ENCODE assay signal across 13 cellular contexts in the genomic region with DNA sequence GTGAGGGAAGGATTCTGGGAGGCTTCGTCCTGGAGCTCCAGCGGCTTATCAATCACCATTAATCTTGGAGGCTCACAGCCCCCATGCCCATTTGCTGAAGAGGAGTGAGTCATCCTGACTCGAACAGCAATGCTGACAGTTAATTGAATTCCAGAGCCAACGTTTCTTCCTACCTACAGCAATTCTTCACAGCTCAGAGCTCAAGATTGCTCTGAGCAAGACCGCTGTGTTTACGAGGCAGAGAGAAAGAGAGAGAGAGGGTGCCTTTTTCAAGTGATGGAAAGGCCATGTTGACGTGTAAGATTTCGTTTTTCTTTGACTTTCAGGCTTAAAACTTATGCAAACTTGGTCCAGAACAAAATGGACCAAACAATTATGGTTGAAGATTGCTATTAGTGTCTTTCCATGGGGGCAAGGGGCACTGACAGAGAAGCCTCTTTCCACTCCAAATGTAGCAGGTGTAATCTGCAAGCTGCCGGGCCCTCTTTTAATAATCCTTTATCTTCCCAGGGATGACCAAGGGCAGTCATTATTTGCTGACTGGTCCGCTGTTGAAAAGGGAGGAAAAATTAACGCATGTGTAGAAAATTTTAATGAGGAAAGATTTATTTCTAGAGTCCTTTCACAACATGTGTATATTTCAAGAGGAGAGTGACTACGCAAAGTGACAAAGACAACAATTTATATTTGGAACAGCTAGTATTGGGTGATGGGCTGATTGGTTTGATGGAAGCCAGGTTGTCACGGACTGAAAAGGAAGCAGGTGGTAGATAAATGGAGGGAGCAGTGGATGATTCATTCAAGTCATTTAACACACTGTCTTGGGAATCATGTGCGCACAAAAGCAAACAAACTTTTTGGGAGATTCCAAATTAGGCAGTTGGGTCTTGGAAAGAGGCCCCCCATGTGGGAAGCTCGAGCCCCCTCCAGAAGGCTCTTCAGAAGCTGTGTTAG.
DNase-seq lines count a peak whose midpoint lies in the region; FAIRE-seq and TF ChIP-seq lines count a peak whose summit lies in the region.
"Had no signal": no experiment of that assay in that cellular context is flagged by ENCODE, and none has a peak within 500 bp of the region (broad histone marks: within the 10 kb centered on the region; RNA-seq: fewer than 3 reads in every experiment).

No MANE protein-coding gene starts in this region.

- DNase-seq in GM03348 (ENCODE audit: low spot score) (peak; percentile 33), NCI-H2227 treated with DMSO at 0.1 percent for 48 hours (lab: John Stamatoyannopoulos, UW) (peak; percentile 87), brain microvascular endothelial cell (peak; percentile 48), NCI-H526 (lab: John Stamatoyannopoulos, UW) (no peak), GM13976 (ENCODE audit: low spot score) (no peak), mesenteric fat pad (ENCODE audit: low spot score) (no peak), kidney (no peak)
- DNase-seq: activated naive CD8-positive, alpha-beta T cell treated with anti-CD3 and anti-CD28 coated beads, Interleukin-2, amount 10 ng/mL, durations not matched to agents 7 days and 5 days; foreskin melanocyte; naive thymus-derived CD4-positive, alpha-beta T cell; NCI-H1930 had no signal

- in situ Hi-C loops in brain microvascular endothelial cell (cut with HindIII; ENCODE audit: low pct_ligation_motif_present, low sequenced_read_pairs) (loop anchor here (25.0 kb wide), 2 partner anchors 91 to 216 kb away; no protein-coding TSS in a partner anchor), GM13976 (cut with MboI; ENCODE audit: low sequenced_read_pairs, unreplicated experiment) (loop anchor here (25.0 kb wide), 2 partner anchors 91 to 259 kb away; partner anchors contain the start of gene TARBP1)

- no peaks in the 10 kb centered on the region for H3K36me3 ChIP-seq in brain microvascular endothelial cell (replicated peaks)
- no peaks in the 10 kb centered on the region for H3K36me3 ChIP-seq in neural cell (ENCODE audit: insufficient read depth, low read length)
- no peaks in the 10 kb centered on the region for H3K36me3 ChIP-seq in kidney (ENCODE audit: control insufficient read depth in 1 of 2, insufficient read depth in 2 of 2, low read length in 2 of 2)

- H3F3A ChIP-seq in neural cell (ENCODE audit: insufficient read depth, low read length, poor library complexity, severe bottlenecking), result peaks cover 3% of the 10 kb centered on the region

- no peaks in the 10 kb centered on the region for H4K20me1 ChIP-seq in neural cell (ENCODE audit: insufficient read depth)

- H3K9me2 ChIP-seq in neural cell (ENCODE audit: insufficient read depth, low read length), result no peaks in the 10 kb centered on the region

- H3K4me3 ChIP-seq in brain microvascular endothelial cell (ENCODE audit: low read depth, low read length) (no peak overlapping the region), neural cell (ENCODE audit: low read length) (peak overlapping the region; percentile 27), kidney (ENCODE audit: low read length in 2 of 2) (no peak overlapping the region)

- no peaks in the 10 kb centered on the region for H3K9me3 ChIP-seq in neural cell (ENCODE audit: low read length)
- H3K9me3 ChIP-seq in kidney (ENCODE audit: control insufficient read depth in 1 of 2, low read length in 2 of 2), result no peaks in the 10 kb centered on the region

- peak overlapping the region; percentile 30 for H3K4me2 ChIP-seq in neural cell (ENCODE audit: low read length)

- FAIRE-seq in kidney (lab: Jason Lieb, UNC), result no peak
- FAIRE-seq: G401.6 had no signal

- no peak overlapping the region for H2AFZ ChIP-seq in neural cell (ENCODE audit: low read depth, low read length)

- H3K27me3 ChIP-seq in brain microvascular endothelial cell (replicated peaks) (no peaks in the 10 kb centered on the region), neural cell (ENCODE audit: insufficient read depth, low read depth, low read length) (no peaks in the 10 kb centered on the region)

- peak; percentile 78 for TF ChIP-seq EP300 in neural cell (conservative IDR thresholded peaks at IDR 0.05; ENCODE audit: poor library complexity, severe bottlenecking)

- TF ChIP-seq CTCF in brain microvascular endothelial cell (IDR thresholded peaks at IDR 0.05; ENCODE audit: low read depth, low read length, missing control alignments) (no peak), neural cell (IDR thresholded peaks at IDR 0.05; ENCODE audit: poor library complexity, severe bottlenecking) (no peak), GM13976 (IDR thresholded peaks at IDR 0.05; ENCODE audit: borderline replicate concordance, control extremely low read depth, extremely low read depth, insufficient read depth, missing control alignments) (no peak), kidney (IDR thresholded peaks at IDR 0.05; ENCODE audit: borderline replicate concordance, extremely low read depth, insufficient read depth) (no peak)

- TF ChIP-seq RAD21 in neural cell (conservative IDR thresholded peaks at IDR 0.05), result peak; percentile 50

- intact Hi-C loops in kidney (cut with DNase I), result no loop called here

- peaks cover 0 to 5% of the 10 kb centered on the region in 2 donors for H3K4me1 ChIP-seq in kidney (ENCODE audit: control insufficient read depth in 1 of 2, insufficient read depth in 1 of 2, low read depth in 1 of 2, low read length in 2 of 2)

- H3K27ac ChIP-seq in brain microvascular endothelial cell, result no peak overlapping the region
- H3K27ac ChIP-seq in neural cell (ENCODE audit: low read length), result peak overlapping the region; percentile 90
- H3K27ac ChIP-seq in kidney (ENCODE audit: low read depth in 2 of 2, low read length in 2 of 2), result no peak overlapping the region

- peak overlapping the region; percentile 51 for H3K9ac ChIP-seq in neural cell (ENCODE audit: low read length)
- H3K9ac ChIP-seq in kidney (ENCODE audit: low read length in 2 of 2), result no peak overlapping the region

- no peaks in the 10 kb centered on the region for H3K79me2 ChIP-seq in neural cell (replicated peaks; ENCODE audit: insufficient read depth, low read length)

TF ChIP-seq in neural cell, 6 proteins besides CTCF, POLR2A, EP300 and RAD21:
- TF ChIP-seq, protein P1, sequence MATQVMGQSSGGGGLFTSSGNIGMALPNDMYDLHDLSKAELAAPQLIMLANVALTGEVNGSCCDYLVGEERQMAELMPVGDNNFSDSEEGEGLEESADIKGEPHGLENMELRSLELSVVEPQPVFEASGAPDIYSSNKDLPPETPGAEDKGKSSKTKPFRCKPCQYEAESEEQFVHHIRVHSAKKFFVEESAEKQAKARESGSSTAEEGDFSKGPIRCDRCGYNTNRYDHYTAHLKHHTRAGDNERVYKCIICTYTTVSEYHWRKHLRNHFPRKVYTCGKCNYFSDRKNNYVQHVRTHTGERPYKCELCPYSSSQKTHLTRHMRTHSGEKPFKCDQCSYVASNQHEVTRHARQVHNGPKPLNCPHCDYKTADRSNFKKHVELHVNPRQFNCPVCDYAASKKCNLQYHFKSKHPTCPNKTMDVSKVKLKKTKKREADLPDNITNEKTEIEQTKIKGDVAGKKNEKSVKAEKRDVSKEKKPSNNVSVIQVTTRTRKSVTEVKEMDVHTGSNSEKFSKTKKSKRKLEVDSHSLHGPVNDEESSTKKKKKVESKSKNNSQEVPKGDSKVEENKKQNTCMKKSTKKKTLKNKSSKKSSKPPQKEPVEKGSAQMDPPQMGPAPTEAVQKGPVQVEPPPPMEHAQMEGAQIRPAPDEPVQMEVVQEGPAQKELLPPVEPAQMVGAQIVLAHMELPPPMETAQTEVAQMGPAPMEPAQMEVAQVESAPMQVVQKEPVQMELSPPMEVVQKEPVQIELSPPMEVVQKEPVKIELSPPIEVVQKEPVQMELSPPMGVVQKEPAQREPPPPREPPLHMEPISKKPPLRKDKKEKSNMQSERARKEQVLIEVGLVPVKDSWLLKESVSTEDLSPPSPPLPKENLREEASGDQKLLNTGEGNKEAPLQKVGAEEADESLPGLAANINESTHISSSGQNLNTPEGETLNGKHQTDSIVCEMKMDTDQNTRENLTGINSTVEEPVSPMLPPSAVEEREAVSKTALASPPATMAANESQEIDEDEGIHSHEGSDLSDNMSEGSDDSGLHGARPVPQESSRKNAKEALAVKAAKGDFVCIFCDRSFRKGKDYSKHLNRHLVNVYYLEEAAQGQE (IDR thresholded peaks at IDR 0.05; ENCODE audit: borderline replicate concordance), result peak; percentile 95
- no peak for TF ChIP-seq MXI1 (conservative IDR thresholded peaks at IDR 0.05; ENCODE audit: poor library complexity, severe bottlenecking)
- peak; percentile 74 for TF ChIP-seq TAF1 (IDR thresholded peaks at IDR 0.05; ENCODE audit: low read depth)
- TF ChIP-seq EZH2 (IDR thresholded peaks at IDR 0.05; ENCODE audit: borderline replicate concordance, insufficient read depth, low read length, poor library complexity, severe bottlenecking), result no peak
- TF ChIP-seq POLR2AphosphoS5 (IDR thresholded peaks at IDR 0.05), result peak; percentile 89
- TF ChIP-seq SMC3 (conservative IDR thresholded peaks at IDR 0.05; ENCODE audit: poor library complexity), result no peak

Comparison
In these comparisons a context has a peak if more than half of its experiments do, and no peak if none do; other contexts are left out.
1. DNase-seq: peak in GM03348 (single experiment), NCI-H2227 treated with DMSO at 0.1 percent for 48 hours (single experiment) and brain microvascular endothelial cell (single experiment); none in NCI-H526 (0 of 2), GM13976 (single experiment), mesenteric fat pad (single experiment) and kidney (single experiment).